Comparison of ENCODE assay signal across 1 cellular context in genomic region chr1:70553192-70553956, GRCh38.
TF ChIP-seq lines count a peak whose summit lies in the region.

No MANE protein-coding gene starts in this region.

TF ChIP-seq in SK-N-SH treated with all-trans-retinoic acid at 6 μM for 48 hours, 23 proteins besides CTCF, POLR2A, EP300 and RAD21 (continued from another document):
- TF ChIP-seq TSHZ2 (CRISPR knock-in tag; IDR thresholded peaks at IDR 0.05) (peak; percentile 76; the same call in 1 of the 2 replicates), CREB5 (CRISPR knock-in tag; IDR thresholded peaks at IDR 0.05; ENCODE audit: low read depth) (peak; percentile 84), RARB (CRISPR knock-in tag; IDR thresholded peaks at IDR 0.05) (no peak), PPARA (CRISPR knock-in tag; IDR thresholded peaks at IDR 0.05; ENCODE audit: borderline replicate concordance) (no peak), ZC3H10 (CRISPR knock-in tag; IDR thresholded peaks at IDR 0.05) (peak; percentile 73), GLIS3 (CRISPR knock-in tag; IDR thresholded peaks at IDR 0.05) (peak; percentile 83), SNAI2 (CRISPR knock-in tag; IDR thresholded peaks at IDR 0.05) (peak; percentile 91), ESRRG (CRISPR knock-in tag; IDR thresholded peaks at IDR 0.05) (0 out of 2 replicates have a peak, but pooled peaks have one; percentile 40), PATZ1 (CRISPR knock-in tag; IDR thresholded peaks at IDR 0.05; ENCODE audit: borderline replicate concordance) (peak; percentile 40; the same call in 1 of the 2 replicates), CSRNP3 (CRISPR knock-in tag; IDR thresholded peaks at IDR 0.05) (peak; percentile 69; the same call in 1 of the 2 replicates), TOX (CRISPR knock-in tag; IDR thresholded peaks at IDR 0.05; ENCODE audit: borderline replicate concordance) (peak; percentile 67), ZNF565 (CRISPR knock-in tag; conservative IDR thresholded peaks at IDR 0.05; ENCODE audit: low read depth) (no peak), ZFP3 (CRISPR knock-in tag; IDR thresholded peaks at IDR 0.05) (0 out of 2 replicates have a peak, but pooled peaks have one; percentile 55), ZNF70 (CRISPR knock-in tag; IDR thresholded peaks at IDR 0.05) (no peak)
